9 cellular contexts compared by ENCODE assay signal in the genomic region with DNA sequence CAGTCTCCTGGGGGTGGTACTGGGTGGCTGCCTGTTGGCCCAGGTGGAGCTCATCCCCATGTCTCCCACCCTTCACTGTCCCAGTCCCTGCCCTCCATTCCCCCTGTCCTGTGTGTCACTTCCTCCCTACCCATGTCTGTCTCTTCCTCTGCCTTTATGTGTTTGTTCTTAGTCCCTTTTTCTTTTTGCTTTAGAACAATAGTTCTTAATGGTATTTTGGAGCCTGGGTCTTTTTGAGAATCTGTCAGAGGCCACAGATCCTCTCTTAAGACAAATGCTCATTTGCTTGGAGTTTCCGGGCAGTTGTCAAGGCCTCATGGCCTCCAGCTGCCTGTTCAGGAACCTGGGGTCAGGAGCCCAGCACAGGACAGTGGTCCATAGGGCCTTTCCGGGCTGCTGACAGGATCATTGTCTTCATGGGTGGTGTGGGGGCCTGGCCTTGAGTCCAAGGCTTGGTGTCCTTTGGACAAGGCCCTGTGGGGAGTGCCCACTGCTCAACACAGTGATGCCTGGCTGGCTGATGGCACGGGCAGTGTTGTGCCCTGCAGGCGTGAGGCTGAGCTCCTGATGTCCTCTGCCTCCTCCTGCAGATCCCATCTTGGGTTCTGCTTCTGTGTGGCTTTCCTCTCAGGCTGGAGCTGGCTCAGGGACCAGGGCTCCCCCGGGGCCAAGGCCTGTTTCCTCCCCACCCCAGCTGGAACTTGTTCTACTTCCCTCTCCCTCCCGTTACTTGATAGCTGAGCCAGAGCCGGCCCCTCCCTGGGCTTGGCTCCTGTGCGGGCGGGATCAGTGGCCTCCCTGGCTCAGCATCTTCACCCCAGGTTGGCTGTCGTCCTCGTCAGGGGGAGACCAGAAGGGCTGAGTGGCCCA. TPM values are rescaled to one million over a fixed set of nuclear protein-coding genes. Genes with fewer than 3 reads are reported as not detected.
DNase-seq lines count a peak whose midpoint lies in the region; ATAC-seq and TF ChIP-seq lines count a peak whose summit lies in the region.
"Had no signal": no experiment of that assay in that cellular context is flagged by ENCODE, and none has a peak within 500 bp of the region (broad histone marks: within the 10 kb centered on the region; RNA-seq: fewer than 3 reads in every experiment).

No MANE protein-coding gene starts in this region.

- ATAC-seq in left cardiac atrium = peak in 1 of 2 donors; percentile 1
- ATAC-seq in GM19452 (IDR thresholded peaks at IDR 0.05; ENCODE audit: unreplicated experiment) = no peak

- intact Hi-C loops in left cardiac atrium (cut with DNase I) = loop anchor here in 1 of 2 donors (5.0 to 10.0 kb wide), 2 partner anchors 85 to 138 kb away; a partner anchor contains a TSS

- peaks cover 27% of the 10 kb centered on the region for H3K4me1 ChIP-seq in smooth muscle cell (ENCODE audit: low read depth)

- DNase-seq in HL-60 (ENCODE audit: low read depth in 1 of 2, low spot score in 1 of 2) = peak in 1 of 2 experiments; percentile 72
- no peak for DNase-seq in activated CD4-positive, alpha-beta memory T cell treated with anti-CD3 and anti-CD28 coated beads, Interleukin-2, amount 10 ng/mL, durations not matched to agents 7 days and 5 days
- DNase-seq in left cardiac atrium = peak; percentile 74
- DNase-seq in smooth muscle cell (lab: John Stamatoyannopoulos, UW; ENCODE audit: unreplicated experiment) = no peak
- no peak for DNase-seq in GM13977 (ENCODE audit: low spot score)
- no peak for DNase-seq in NCI-H146 treated with DMSO at 0.1 percent for 48 hours (lab: John Stamatoyannopoulos, UW; ENCODE audit: unreplicated experiment)
- DNase-seq in HCEC 1CT = no peak

- 73% methylated on average over 11 of the region's 11 CpGs for WGBS in smooth muscle cell (ENCODE audit: low lambda C conversion rate)

- no peak overlapping the region for H3K9ac ChIP-seq in smooth muscle cell (ENCODE audit: low read depth)

- H3K27me3 ChIP-seq in HL-60 (ENCODE audit: insufficient read depth, poor library complexity, severe bottlenecking) (no peaks in the 10 kb centered on the region), smooth muscle cell (ENCODE audit: low read depth) (no peaks in the 10 kb centered on the region)

- H3K36me3 ChIP-seq in smooth muscle cell (ENCODE audit: low read depth) = no peaks in the 10 kb centered on the region

- CTCF ChIA-PET in activated CD4-positive, alpha-beta memory T cell treated with anti-CD3 and anti-CD28 coated beads, Interleukin-2, amount 10 ng/mL, durations not matched to agents 7 days and 5 days (lab: Charles Lee) = interaction anchor here (1.2 to 1.6 kb wide), 2 partner anchors 10 to 25 kb away, joined by 3 to 4 read pairs; a partner anchor contains a TSS

- H3K4me3 ChIP-seq in HL-60 (replicated peaks; ENCODE audit: insufficient read depth, low read length) = peak overlapping the region; percentile 23
- H3K4me3 ChIP-seq in smooth muscle cell = peak overlapping the region; percentile 7

- no peaks in the 10 kb centered on the region for H3K9me3 ChIP-seq in smooth muscle cell (replicated peaks; ENCODE audit: low read depth)

- no peaks in the 10 kb centered on the region for H3K27me3 Mint-ChIP-seq in activated CD4-positive, alpha-beta memory T cell treated with anti-CD3 and anti-CD28 coated beads, Interleukin-2, amount 10 ng/mL, durations not matched to agents 7 days and 5 days

- H3K27ac ChIP-seq in HL-60 (replicated peaks) = peak overlapping the region; percentile 49
- H3K27ac ChIP-seq in smooth muscle cell (ENCODE audit: low read depth) = no peak overlapping the region

- H4K20me1 ChIP-seq in smooth muscle cell (ENCODE audit: low read depth) = peaks cover 78% of the 10 kb centered on the region

- H3K27ac Mint-ChIP-seq in activated CD4-positive, alpha-beta memory T cell treated with anti-CD3 and anti-CD28 coated beads, Interleukin-2, amount 10 ng/mL, durations not matched to agents 7 days and 5 days = peak overlapping the region; percentile 97

- peaks cover 87% of the 10 kb centered on the region for H3K4me1 Mint-ChIP-seq in activated CD4-positive, alpha-beta memory T cell treated with anti-CD3 and anti-CD28 coated beads, Interleukin-2, amount 10 ng/mL, durations not matched to agents 7 days and 5 days

- peak overlapping the region; percentile 19 for H3K4me2 ChIP-seq in smooth muscle cell

- peaks cover 69% of the 10 kb centered on the region for H3K79me2 ChIP-seq in smooth muscle cell (ENCODE audit: low read depth)

- no peaks in the 10 kb centered on the region for H3K9me3 Mint-ChIP-seq in activated CD4-positive, alpha-beta memory T cell treated with anti-CD3 and anti-CD28 coated beads, Interleukin-2, amount 10 ng/mL, durations not matched to agents 7 days and 5 days

- TF ChIP-seq CTCF in HL-60 (IDR thresholded peaks at IDR 0.05; ENCODE audit: insufficient read depth, low read length) (no peak), smooth muscle cell (IDR thresholded peaks at IDR 0.05; ENCODE audit: borderline replicate concordance, insufficient read depth, poor library complexity, severe bottlenecking) (no peak), GM13977 (IDR thresholded peaks at IDR 0.05; ENCODE audit: extremely low read depth, insufficient read depth, missing control alignments) (no peak)

- POLR2A ChIA-PET in activated CD4-positive, alpha-beta memory T cell treated with anti-CD3 and anti-CD28 coated beads, Interleukin-2, amount 10 ng/mL, durations not matched to agents 7 days and 5 days (lab: Charles Lee) = interaction anchor here (0.9 to 14.9 kb wide), 6 partner anchors 9 to 50 kb away, joined by 3 to 161 read pairs (median 4); a partner anchor contains a TSS

- peaks cover 64% of the 10 kb centered on the region for H3K36me3 Mint-ChIP-seq in activated CD4-positive, alpha-beta memory T cell treated with anti-CD3 and anti-CD28 coated beads, Interleukin-2, amount 10 ng/mL, durations not matched to agents 7 days and 5 days (ENCODE audit: low read depth)

- peak overlapping the region; percentile 91 for H3K4me3 Mint-ChIP-seq in activated CD4-positive, alpha-beta memory T cell treated with anti-CD3 and anti-CD28 coated beads, Interleukin-2, amount 10 ng/mL, durations not matched to agents 7 days and 5 days

- H2AFZ ChIP-seq in smooth muscle cell (ENCODE audit: low read depth) = no peak overlapping the region

- peaks cover 22% of the 10 kb centered on the region for H3F3A ChIP-seq in smooth muscle cell (ENCODE audit: low read depth)

- in situ Hi-C loops in GM13977 (cut with MboI; ENCODE audit: low pct_unique_long_range_greater_than_20kb, low sequenced_read_pairs, unreplicated experiment) = no loop called here

RNA-seq across cellular contexts. Expression of a gene that starts 3.5 kb away (rescaled TPM):
- 100 to 1,000 TPM; 127 to 128 TPM for total RNA-seq in activated CD4-positive, alpha-beta memory T cell treated with anti-CD3 and anti-CD28 coated beads, Interleukin-2, amount 10 ng/mL, durations not matched to agents 7 days and 5 days
- total RNA-seq in left cardiac atrium (10 to 100 TPM; 66.7 to 67.5 TPM), smooth muscle cell (25.1 and 26.7 TPM in 2 replicates)
- 77.1 and 90.5 TPM in 2 replicates for polyA plus RNA-seq in smooth muscle cell

RNA-seq across cellular contexts. Expression of a gene that starts 24.5 kb away (rescaled TPM):
- total RNA-seq in activated CD4-positive, alpha-beta memory T cell treated with anti-CD3 and anti-CD28 coated beads, Interleukin-2, amount 10 ng/mL, durations not matched to agents 7 days and 5 days = 10 to 100 TPM; 65.7 to 68.3 TPM
- total RNA-seq in left cardiac atrium (10 to 100 TPM; 15.9 to 17.5 TPM), smooth muscle cell (10.6 and 12.1 TPM in 2 replicates)
- polyA plus RNA-seq in smooth muscle cell = 39.5 and 43.5 TPM in 2 replicates

RNA-seq across cellular contexts. Expression of a gene that starts 27.2 kb away (rescaled TPM):
- not detected for total RNA-seq in activated CD4-positive, alpha-beta memory T cell treated with anti-CD3 and anti-CD28 coated beads, Interleukin-2, amount 10 ng/mL, durations not matched to agents 7 days and 5 days
- 1 to 10 TPM in 1 of 2 donors, under 1 TPM in 1; 0.97 to 1.8 TPM for total RNA-seq in left cardiac atrium
- total RNA-seq in smooth muscle cell = 3.8 TPM in 1 of 2 replicates, not detected in the other
- polyA plus RNA-seq in smooth muscle cell = 2.4 and 4.0 TPM in 2 replicates
- total RNA-seq: NCI-H460 had no signal

RNA-seq across cellular contexts. Expression of a gene that starts 47.7 kb away (rescaled TPM):
- total RNA-seq in activated CD4-positive, alpha-beta memory T cell treated with anti-CD3 and anti-CD28 coated beads, Interleukin-2, amount 10 ng/mL, durations not matched to agents 7 days and 5 days = not detected
- total RNA-seq in left cardiac atrium (not detected), smooth muscle cell (not detected in 2 replicates)
- not detected in 2 replicates for polyA plus RNA-seq in smooth muscle cell
- total RNA-seq: NCI-H460 had no signal

RNA-seq across cellular contexts. Expression of a gene that starts 51.5 kb away (rescaled TPM):
- total RNA-seq in activated CD4-positive, alpha-beta memory T cell treated with anti-CD3 and anti-CD28 coated beads, Interleukin-2, amount 10 ng/mL, durations not matched to agents 7 days and 5 days = 100 to 1,000 TPM; 145 to 151 TPM
- total RNA-seq in left cardiac atrium (10 to 100 TPM; 23.1 to 34.9 TPM), smooth muscle cell (30.3 and 39.3 TPM in 2 replicates)
- polyA plus RNA-seq in smooth muscle cell = 87.7 TPM in 2 replicates
